In the genomic region with DNA sequence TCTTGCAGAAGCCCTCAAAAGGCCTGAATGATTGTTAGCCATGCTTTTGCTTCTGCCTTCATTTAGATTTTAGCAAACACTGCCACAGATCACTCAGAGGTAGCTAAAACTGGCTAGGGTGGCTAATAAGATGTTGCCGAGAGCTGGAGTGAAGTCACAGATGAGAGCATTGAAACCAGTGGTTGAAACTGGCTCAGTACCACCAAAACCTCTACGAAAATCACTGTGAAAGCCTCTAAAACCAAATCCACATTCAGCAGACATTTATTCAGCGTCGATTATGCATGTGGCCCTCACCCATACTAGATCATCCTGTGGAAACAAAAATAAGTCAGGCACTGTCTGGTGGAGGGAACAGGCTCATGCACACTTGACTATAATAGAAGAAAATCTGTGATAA, we compare ENCODE assay signal across 14 cellular contexts.
DNase-seq lines count a peak whose midpoint lies in the region; ATAC-seq lines count a peak whose summit lies in the region.
"Had no signal": no experiment of that assay in that cellular context is flagged by ENCODE, and none has a peak within 500 bp of the region (broad histone marks: within the 10 kb centered on the region; RNA-seq: fewer than 3 reads in every experiment).

No MANE protein-coding gene starts in this region.

- no peaks in the 10 kb centered on the region for H3K9me3 ChIP-seq in HAP-1

- in situ Hi-C loops in HAP-1 (cut with MboI; ENCODE audit: low sequenced_read_pairs): no loop called here
- in situ Hi-C loops in ACHN (cut with HindIII; ENCODE audit: low pct_ligation_motif_present, low pct_unique_long_range_greater_than_20kb, low sequenced_read_pairs): no loop called here

- peaks cover 9% of the 10 kb centered on the region for H3K36me3 Mint-ChIP-seq in activated naive CD8-positive, alpha-beta T cell treated with anti-CD3 and anti-CD28 coated beads, Interleukin-2, amount 50 U/mL, for 24 hours (ENCODE audit: low read depth)

- H3K4me3 ChIP-seq in HAP-1: no peak overlapping the region
- H3K4me3 ChIP-seq: A549, dorsolateral prefrontal cortex, hepatocyte had no signal

- no peaks in the 10 kb centered on the region for H3K4me1 ChIP-seq in HAP-1
- H3K4me1 ChIP-seq: A549 had no signal

- peaks cover 3% of the 10 kb centered on the region for H3K27me3 Mint-ChIP-seq in activated naive CD8-positive, alpha-beta T cell treated with anti-CD3 and anti-CD28 coated beads, Interleukin-2, amount 50 U/mL, for 24 hours

- H3K36me3 ChIP-seq in HAP-1 (replicated peaks): no peaks in the 10 kb centered on the region

- H3K4me1 Mint-ChIP-seq in activated naive CD8-positive, alpha-beta T cell treated with anti-CD3 and anti-CD28 coated beads, Interleukin-2, amount 50 U/mL, for 24 hours: peaks cover 4% of the 10 kb centered on the region

- ATAC-seq in GM21390 (IDR thresholded peaks at IDR 0.05; ENCODE audit: unreplicated experiment) (peak; percentile 99), HG03045 (IDR thresholded peaks at IDR 0.05; ENCODE audit: unreplicated experiment) (peak; percentile 99)
- ATAC-seq in activated naive CD8-positive, alpha-beta T cell treated with anti-CD3 and anti-CD28 coated beads, Interleukin-2, amount 50 U/mL, for 24 hours: peak; percentile 93
- ATAC-seq: A549, Panc1 had no signal

- no peak overlapping the region for H3K4me3 Mint-ChIP-seq in activated naive CD8-positive, alpha-beta T cell treated with anti-CD3 and anti-CD28 coated beads, Interleukin-2, amount 50 U/mL, for 24 hours

- H3K27ac Mint-ChIP-seq in activated naive CD8-positive, alpha-beta T cell treated with anti-CD3 and anti-CD28 coated beads, Interleukin-2, amount 50 U/mL, for 24 hours: no peak overlapping the region

- H3K27me3 ChIP-seq in HAP-1 (ENCODE audit: low read depth): no peaks in the 10 kb centered on the region
- H3K27me3 ChIP-seq: dorsolateral prefrontal cortex, hepatocyte had no signal

- peaks cover 14% of the 10 kb centered on the region for H3K9me3 Mint-ChIP-seq in activated naive CD8-positive, alpha-beta T cell treated with anti-CD3 and anti-CD28 coated beads, Interleukin-2, amount 50 U/mL, for 24 hours

- DNase-seq in activated CD4-positive, alpha-beta T cell treated with anti-CD3 and anti-CD28 coated beads for 48 hours: peak; percentile 8
- no peak for DNase-seq in activated CD4-positive, alpha-beta T cell treated with anti-CD3 and anti-CD28 coated beads for 1 hour
- DNase-seq in activated naive CD8-positive, alpha-beta T cell treated with anti-CD3 and anti-CD28 coated beads, Interleukin-2, amount 50 U/mL, for 24 hours: no peak
- DNase-seq in HAP-1 (ENCODE audit: low spot score in 2 of 2) (no peak), SIG-M5 treated with dmso at 0.1 percent for 504 hours (lab: John Stamatoyannopoulos, UW; ENCODE audit: unreplicated experiment) (no peak), ACHN (no peak)
- DNase-seq: dorsolateral prefrontal cortex, midbrain, NCI-H1105 had no signal
